Comparison of ENCODE assay signal across 8 cellular contexts in genomic region chr3:54146383-54147239, GRCh38. TPM values are rescaled to one million over a fixed set of nuclear protein-coding genes. Genes with fewer than 3 reads are reported as not detected.
DNase-seq lines count a peak whose midpoint lies in the region; ATAC-seq and TF ChIP-seq lines count a peak whose summit lies in the region.

No MANE protein-coding gene starts in this region.

- TF ChIP-seq CTCF in endothelial cell (IDR thresholded peaks at IDR 0.05; ENCODE audit: unreplicated experiment) (peak; percentile 46), neural cell (IDR thresholded peaks at IDR 0.05; ENCODE audit: poor library complexity, severe bottlenecking) (peak; percentile 92)

- no peak overlapping the region for H3K9ac ChIP-seq in neural cell (ENCODE audit: low read length)

- ATAC-seq in GM21529 (IDR thresholded peaks at IDR 0.05; ENCODE audit: unreplicated experiment) (peak; percentile 72), GM21423 (IDR thresholded peaks at IDR 0.05; ENCODE audit: unreplicated experiment) (no peak)

- no peak overlapping the region for H3K27ac Mint-ChIP-seq in endothelial cell (ENCODE audit: unreplicated experiment)

- H2AFZ ChIP-seq in neural cell (ENCODE audit: low read depth, low read length), result no peak overlapping the region

- H3K9me2 ChIP-seq in neural cell (ENCODE audit: insufficient read depth, low read length), result no peaks in the 10 kb centered on the region

- H3K4me2 ChIP-seq in neural cell (ENCODE audit: low read length), result no peak overlapping the region

- no peaks in the 10 kb centered on the region for H3K36me3 ChIP-seq in neural cell (ENCODE audit: insufficient read depth, low read length)

- peak; percentile 95 for TF ChIP-seq RAD21 in neural cell (conservative IDR thresholded peaks at IDR 0.05)

- no peaks in the 10 kb centered on the region for H3K9me3 Mint-ChIP-seq in endothelial cell (ENCODE audit: unreplicated experiment)

- no peaks in the 10 kb centered on the region for H3K36me3 Mint-ChIP-seq in endothelial cell (ENCODE audit: low read depth, unreplicated experiment)

- H3K27ac ChIP-seq in neural cell (ENCODE audit: low read length), result no peak overlapping the region

- no peak overlapping the region for H3K4me3 ChIP-seq in neural cell (ENCODE audit: low read length)

- no peaks in the 10 kb centered on the region for H3K27me3 ChIP-seq in neural cell (ENCODE audit: insufficient read depth, low read depth, low read length)

- H3K4me1 Mint-ChIP-seq in endothelial cell (ENCODE audit: unreplicated experiment), result no peaks in the 10 kb centered on the region

- H3K27me3 Mint-ChIP-seq in endothelial cell (ENCODE audit: unreplicated experiment), result peaks cover 4% of the 10 kb centered on the region

- DNase-seq in A172 (ENCODE audit: low spot score) (peak; percentile 44), NCI-H748 treated with DMSO at 0.1 percent for 48 hours (lab: John Stamatoyannopoulos, UW) (peak; percentile 56), endothelial cell (ENCODE audit: low spot score) (peak; percentile 71), epidermal melanocyte (ENCODE audit: insufficient read length, low spot score) (no peak), GDM1 (lab: John Stamatoyannopoulos, UW) (no peak)

- no peaks in the 10 kb centered on the region for H3K79me2 ChIP-seq in neural cell (replicated peaks; ENCODE audit: insufficient read depth, low read length)

- H3K9me3 ChIP-seq in neural cell (ENCODE audit: low read length), result no peaks in the 10 kb centered on the region

- H3F3A ChIP-seq in neural cell (ENCODE audit: insufficient read depth, low read length, poor library complexity, severe bottlenecking), result no peaks in the 10 kb centered on the region

- TF ChIP-seq EP300 in neural cell (conservative IDR thresholded peaks at IDR 0.05; ENCODE audit: poor library complexity, severe bottlenecking), result no peak

- no peak overlapping the region for H3K4me3 Mint-ChIP-seq in endothelial cell (ENCODE audit: unreplicated experiment)

- no peaks in the 10 kb centered on the region for H4K20me1 ChIP-seq in neural cell (ENCODE audit: insufficient read depth)

TF ChIP-seq in neural cell, 6 proteins besides CTCF, POLR2A, EP300 and RAD21:
- TF ChIP-seq SMC3 (conservative IDR thresholded peaks at IDR 0.05; ENCODE audit: poor library complexity), result peak; percentile 90
- TF ChIP-seq TAF1 (IDR thresholded peaks at IDR 0.05; ENCODE audit: low read depth), result no peak

RNA-seq across cellular contexts. Expression of gene CACNA2D3, which starts 24.3 kb away (rescaled TPM):
- 2.0 and 7.6 TPM in 2 replicates for total RNA-seq in A172 (2014; rRNA removed; shearing (Covaris generic))
- 0.46 TPM for total RNA-seq in endothelial cell (ENCODE audit: unreplicated experiment)
- polyA plus RNA-seq in neural cell, result 13.7 and 26.2 TPM in 2 replicates
- polyA minus RNA-seq in neural cell, result 23.7 and 25.3 TPM in 2 replicates

Comparison
In these comparisons a context has a peak if more than half of its experiments do, and no peak if none do; other contexts are left out.
1. DNase-seq: peak in A172 (single experiment), NCI-H748 treated with DMSO at 0.1 percent for 48 hours (single experiment) and endothelial cell (single experiment); none in epidermal melanocyte (single experiment) and GDM1 (single experiment).